ENCODE assay signal across 8 cellular contexts in genomic region chr2:108587621-108588020, GRCh38. TPM values are rescaled to one million over a fixed set of nuclear protein-coding genes. Genes with fewer than 3 reads are reported as not detected.
DNase-seq lines count a peak whose midpoint lies in the region; ATAC-seq and TF ChIP-seq lines count a peak whose summit lies in the region.

No MANE protein-coding gene starts in this region.

- peaks cover 60% of the 10 kb centered on the region for H3K79me2 ChIP-seq in GM23338 (replicated peaks; ENCODE audit: insufficient read depth)

- H3K36me3 ChIP-seq in GM23338 (ENCODE audit: insufficient read depth) (no peaks in the 10 kb centered on the region), heart right ventricle (no peaks in the 10 kb centered on the region), sigmoid colon (no peaks in the 10 kb centered on the region)

- H3K27ac ChIP-seq in GM23338 (ENCODE audit: low read depth) (no peak overlapping the region), heart right ventricle (peak overlapping the region; percentile 29 to 91 (median 80)), sigmoid colon (peak overlapping the region; percentile 70 to 84 (median 77))

- in situ Hi-C loops in GM13976 (cut with MboI; ENCODE audit: low sequenced_read_pairs, unreplicated experiment), result loop anchor here (25.0 kb wide), 1 partner anchor 225 kb away; no protein-coding TSS in a partner anchor

- H3K4me3 ChIP-seq in GM23338 (no peak overlapping the region), heart right ventricle (no peak overlapping the region), sigmoid colon (no peak overlapping the region)

- H3K4me1 ChIP-seq in GM23338 (ENCODE audit: insufficient read depth) (peaks cover 4% of the 10 kb centered on the region; the same call in 1 of the 2 replicates), heart right ventricle (peaks cover 8 to 85% (median 64%) of the 10 kb centered on the region in 9 donors), sigmoid colon (peaks cover 0 to 82% (median 69%) of the 10 kb centered on the region in 4 donors)

- DNase-seq in GM23338 (ENCODE audit: low spot score) (no peak), heart right ventricle (peak; percentile 33 to 69), sigmoid colon (peak; percentile 76), GM13976 (ENCODE audit: low spot score) (no peak), DMS114 treated with DMSO at 0.1 percent for 48 hours (lab: John Stamatoyannopoulos, UW; ENCODE audit: unreplicated experiment) (no peak), OCI-M2 (lab: John Stamatoyannopoulos, UW; ENCODE audit: unreplicated experiment) (no peak)
- no peak for DNase-seq in activated T-helper 1 cell treated with anti-CD3 and anti-CD28 coated beads, Interleukin-12 subunit alpha, Interleukin-12 subunit beta, Interleukin-2, Interleukin-4 antibody, amounts not matched to agents 30 ng/mL and 10 ng/mL and 1 ng/mL, durations not matched to agents 14 hours and 24 hours and 36 hours (ENCODE audit: low spot score)

- no peaks in the 10 kb centered on the region for H3K9me3 Mint-ChIP-seq in GM23338
- H3K9me3 Mint-ChIP-seq in activated T-helper 1 cell treated with anti-CD3 and anti-CD28 coated beads, Interleukin-12 subunit alpha, Interleukin-12 subunit beta, Interleukin-2, Interleukin-4 antibody, amounts not matched to agents 30 ng/mL and 10 ng/mL and 1 ng/mL, durations not matched to agents 14 hours and 24 hours and 36 hours, result no peaks in the 10 kb centered on the region

- H3F3A ChIP-seq in GM23338 (replicated peaks; ENCODE audit: low read depth), result no peaks in the 10 kb centered on the region

- no peak overlapping the region for H3K4me2 ChIP-seq in GM23338

- TF ChIP-seq CTCF in GM23338 (conservative IDR thresholded peaks at IDR 0.05; ENCODE audit: low read depth in 2 of 2), result no peak
- no peak for TF ChIP-seq CTCF in heart right ventricle (IDR thresholded peaks at IDR 0.05)
- no peak for TF ChIP-seq CTCF in sigmoid colon (IDR thresholded peaks at IDR 0.05)
- TF ChIP-seq CTCF in GM13976 (IDR thresholded peaks at IDR 0.05; ENCODE audit: borderline replicate concordance, control extremely low read depth, extremely low read depth, insufficient read depth, missing control alignments), result no peak

- H3K9me3 ChIP-seq in heart right ventricle (no peaks in the 10 kb centered on the region), sigmoid colon (no peaks in the 10 kb centered on the region)

- ATAC-seq in GM23338, result no peak
- peak; percentile 70 to 86 (median 77) for ATAC-seq in heart right ventricle
- no peak for ATAC-seq in GM21528 (IDR thresholded peaks at IDR 0.05; ENCODE audit: low FRiP score, unreplicated experiment)

- no peak overlapping the region for H3K4me3 Mint-ChIP-seq in GM23338
- H3K4me3 Mint-ChIP-seq in activated T-helper 1 cell treated with anti-CD3 and anti-CD28 coated beads, Interleukin-12 subunit alpha, Interleukin-12 subunit beta, Interleukin-2, Interleukin-4 antibody, amounts not matched to agents 30 ng/mL and 10 ng/mL and 1 ng/mL, durations not matched to agents 14 hours and 24 hours and 36 hours, result no peak overlapping the region

- H3K36me3 Mint-ChIP-seq in GM23338 (ENCODE audit: low read depth), result no peaks in the 10 kb centered on the region
- H3K36me3 Mint-ChIP-seq in activated T-helper 1 cell treated with anti-CD3 and anti-CD28 coated beads, Interleukin-12 subunit alpha, Interleukin-12 subunit beta, Interleukin-2, Interleukin-4 antibody, amounts not matched to agents 30 ng/mL and 10 ng/mL and 1 ng/mL, durations not matched to agents 14 hours and 24 hours and 36 hours (ENCODE audit: low read depth), result peaks cover 2% of the 10 kb centered on the region

- WGBS in heart right ventricle, 2 donors, result 11 to 12% methylated on average over 6 of the region's 6 CpGs
- WGBS in sigmoid colon, 2 donors, result 77 to 79% methylated on average over 6 of the region's 6 CpGs

- H4K20me1 ChIP-seq in GM23338 (replicated peaks; ENCODE audit: insufficient read depth), result no peaks in the 10 kb centered on the region; the same call in 1 of the 2 replicates

- intact Hi-C loops in activated T-helper 1 cell treated with anti-CD3 and anti-CD28 coated beads, Interleukin-12 subunit alpha, Interleukin-12 subunit beta, Interleukin-2, Interleukin-4 antibody, amounts not matched to agents 30 ng/mL and 10 ng/mL and 1 ng/mL, durations not matched to agents 14 hours and 24 hours and 36 hours (cut with micrococcal nuclease), result loop anchor here (10.0 kb wide), 1 partner anchor 413 kb away; no protein-coding TSS in a partner anchor
- intact Hi-C loops in heart right ventricle (cut with DNase I), result loop anchor here in 8 of 10 donors (5.0 to 10.0 kb wide), 8 partner anchors 50 to 653 kb away; partner anchors contain the start of genes LIMS1 (in 2 of the 8) and GCC2 (in 1 of the 8)
- intact Hi-C loops in sigmoid colon (cut with DNase I), result no loop called here

- peaks cover 8% of the 10 kb centered on the region for H3K27me3 Mint-ChIP-seq in GM23338 (ENCODE audit: insufficient read depth, low read depth, poor library complexity)
- no peaks in the 10 kb centered on the region for H3K27me3 Mint-ChIP-seq in activated T-helper 1 cell treated with anti-CD3 and anti-CD28 coated beads, Interleukin-12 subunit alpha, Interleukin-12 subunit beta, Interleukin-2, Interleukin-4 antibody, amounts not matched to agents 30 ng/mL and 10 ng/mL and 1 ng/mL, durations not matched to agents 14 hours and 24 hours and 36 hours (ENCODE audit: insufficient read depth)

- H3K27ac Mint-ChIP-seq in GM23338, result peak overlapping the region; percentile 51; the same call in 1 of the 2 replicates
- H3K27ac Mint-ChIP-seq in activated T-helper 1 cell treated with anti-CD3 and anti-CD28 coated beads, Interleukin-12 subunit alpha, Interleukin-12 subunit beta, Interleukin-2, Interleukin-4 antibody, amounts not matched to agents 30 ng/mL and 10 ng/mL and 1 ng/mL, durations not matched to agents 14 hours and 24 hours and 36 hours, result peak overlapping the region; percentile 47

- no peaks in the 10 kb centered on the region for H3K9me2 ChIP-seq in GM23338 (ENCODE audit: insufficient read depth)

- peaks cover 21% of the 10 kb centered on the region for H3K4me1 Mint-ChIP-seq in GM23338
- H3K4me1 Mint-ChIP-seq in activated T-helper 1 cell treated with anti-CD3 and anti-CD28 coated beads, Interleukin-12 subunit alpha, Interleukin-12 subunit beta, Interleukin-2, Interleukin-4 antibody, amounts not matched to agents 30 ng/mL and 10 ng/mL and 1 ng/mL, durations not matched to agents 14 hours and 24 hours and 36 hours (ENCODE audit: low read depth), result peaks cover 50% of the 10 kb centered on the region

- no peak overlapping the region for H2AFZ ChIP-seq in GM23338

- no peak for TF ChIP-seq POLR2A in sigmoid colon (IDR thresholded peaks at IDR 0.05)

- no peaks in the 10 kb centered on the region for H3K27me3 ChIP-seq in GM23338 (ENCODE audit: insufficient read depth)
- no peaks in the 10 kb centered on the region for H3K27me3 ChIP-seq in heart right ventricle
- H3K27me3 ChIP-seq in sigmoid colon, result no peaks in the 10 kb centered on the region

- TF ChIP-seq EP300 in sigmoid colon (IDR thresholded peaks at IDR 0.05), result no peak

TF ChIP-seq in GM23338, 12 proteins besides CTCF, POLR2A, EP300 and RAD21:
- no peak for TF ChIP-seq REST (IDR thresholded peaks at IDR 0.05; ENCODE audit: unreplicated experiment)
- TF ChIP-seq ZNF331 (CRISPR knock-in tag; IDR thresholded peaks at IDR 0.05; ENCODE audit: low read depth), result no peak
- TF ChIP-seq POLR2AphosphoS5 (IDR thresholded peaks at IDR 0.05; ENCODE audit: low read depth), result no peak
- no peak for TF ChIP-seq ETS1 (IDR thresholded peaks at IDR 0.05)
- no peak for TF ChIP-seq NANOG (IDR thresholded peaks at IDR 0.05; ENCODE audit: borderline replicate concordance)

RNA-seq across cellular contexts. Expression of gene LIMS1, which starts 53.4 kb away (rescaled TPM):
- total RNA-seq in GM23338 (2014; rRNA removed; shearing (Covaris generic)), result 30.9 and 36.9 TPM in 2 replicates
- polyA plus RNA-seq in GM23338 (2016; fragmentation: Nextera tagmentation; extraction: Ambion mirVana) (28.6 and 32.4 TPM in 2 replicates), heart right ventricle (10 to 100 TPM; 18.8 to 24.4 TPM), sigmoid colon (10 to 100 TPM; 16.2 to 22.5 (median 17.3) TPM)
- total RNA-seq in activated T-helper 1 cell treated with anti-CD3 and anti-CD28 coated beads, Interleukin-12 subunit alpha, Interleukin-12 subunit beta, Interleukin-2, Interleukin-4 antibody, amounts not matched to agents 30 ng/mL and 10 ng/mL and 1 ng/mL, durations not matched to agents 14 hours and 24 hours and 36 hours, result 69.6 and 70.0 TPM in 2 replicates
- total RNA-seq in heart right ventricle (100 to 1,000 TPM in 3 of 10 donors, 10 to 100 TPM in 7; 69.7 to 122 (median 78.9) TPM), sigmoid colon (100 to 1,000 TPM in 1 of 4 donors, 10 to 100 TPM in 3; 65.3 to 185 (median 82.1) TPM)

Comparison
In these comparisons a context has a peak if more than half of its experiments do, and no peak if none do; other contexts are left out.
1. ATAC-seq: peak in heart right ventricle (8 of 8); none in GM23338 (single experiment) and GM21528 (single experiment).
2. DNase-seq: peak in heart right ventricle (2 of 2) and sigmoid colon (single experiment); none in GM23338 (single experiment), activated T-helper 1 cell treated with anti-CD3 and anti-CD28 coated beads, Interleukin-12 subunit alpha, Interleukin-12 subunit beta, Interleukin-2, Interleukin-4 antibody, amounts not matched to agents 30 ng/mL and 10 ng/mL and 1 ng/mL, durations not matched to agents 14 hours and 24 hours and 36 hours (single experiment), GM13976 (single experiment), DMS114 treated with DMSO at 0.1 percent for 48 hours (single experiment) and OCI-M2 (single experiment).